Comparison of ENCODE assay signal across 1 cellular context in genomic region chr11:28836285-28837081, GRCh38.
TF ChIP-seq lines count a peak whose summit lies in the region.

No MANE protein-coding gene starts in this region.

TF ChIP-seq in GM23338, 12 proteins besides CTCF, POLR2A, EP300 and RAD21 (continued from another document):
- TF ChIP-seq REST (IDR thresholded peaks at IDR 0.05; ENCODE audit: unreplicated experiment) (no peak), ETS1 (IDR thresholded peaks at IDR 0.05) (no peak), NANOG (IDR thresholded peaks at IDR 0.05; ENCODE audit: borderline replicate concordance) (no peak), JUNB (IDR thresholded peaks at IDR 0.05; ENCODE audit: unreplicated experiment) (no peak)
TF ChIP-seq in GM23338: peak in this region for 0.
